In genomic region chr16:50102046-50102756, GRCh38 we compare ENCODE assay signal across 11 cellular contexts. TPM values are rescaled to one million over a fixed set of nuclear protein-coding genes. Genes with fewer than 3 reads are reported as not detected.
DNase-seq lines count a peak whose midpoint lies in the region; ATAC-seq and TF ChIP-seq lines count a peak whose summit lies in the region.
"Had no signal": no experiment of that assay in that cellular context is flagged by ENCODE, and none has a peak within 500 bp of the region (broad histone marks: within the 10 kb centered on the region; RNA-seq: fewer than 3 reads in every experiment).

No MANE protein-coding gene starts in this region.

- TF ChIP-seq CTCF in gastrocnemius medialis (IDR thresholded peaks at IDR 0.05 in 4 of 5, conservative IDR thresholded peaks at IDR 0.05 in 1 of 5) (no peak), glutamatergic neuron (IDR thresholded peaks at IDR 0.05; ENCODE audit: partially characterized antibody, unreplicated experiment) (no peak)

- H3K9me3 Mint-ChIP-seq in activated CD4-positive, alpha-beta T cell treated with anti-CD3 and anti-CD28 coated beads, Interleukin-2, amount 10 ng/mL, durations not matched to agents 7 days and 5 days = no peaks in the 10 kb centered on the region
- no peaks in the 10 kb centered on the region for H3K9me3 Mint-ChIP-seq in activated T-helper 1 cell treated with anti-CD3 and anti-CD28 coated beads, Interleukin-12 subunit alpha, Interleukin-12 subunit beta, Interleukin-2, Interleukin-4 antibody, amounts not matched to agents 30 ng/mL and 10 ng/mL and 1 ng/mL, durations not matched to agents 14 hours and 24 hours and 36 hours
- H3K9me3 Mint-ChIP-seq in glutamatergic neuron (ENCODE audit: unreplicated experiment) = no peaks in the 10 kb centered on the region

- peak overlapping the region; percentile 56 for H3K27ac Mint-ChIP-seq in activated CD4-positive, alpha-beta T cell treated with anti-CD3 and anti-CD28 coated beads, Interleukin-2, amount 10 ng/mL, durations not matched to agents 7 days and 5 days
- H3K27ac Mint-ChIP-seq in activated T-helper 1 cell treated with anti-CD3 and anti-CD28 coated beads, Interleukin-12 subunit alpha, Interleukin-12 subunit beta, Interleukin-2, Interleukin-4 antibody, amounts not matched to agents 30 ng/mL and 10 ng/mL and 1 ng/mL, durations not matched to agents 14 hours and 24 hours and 36 hours = peak overlapping the region; percentile 75
- H3K27ac Mint-ChIP-seq in glutamatergic neuron (ENCODE audit: unreplicated experiment) = no peak overlapping the region
- H3K27ac Mint-ChIP-seq: activated naive CD8-positive, alpha-beta T cell had no signal

- DNase-seq in activated CD4-positive, alpha-beta T cell treated with anti-CD3 and anti-CD28 coated beads, Interleukin-2, amount 10 ng/mL, durations not matched to agents 7 days and 5 days = no peak
- no peak for DNase-seq in activated CD4-positive, alpha-beta T cell treated with anti-CD3 and anti-CD28 coated beads, Interleukin-2, amount 50 U/mL, for 1 hour
- DNase-seq in activated T-helper 1 cell treated with anti-CD3 and anti-CD28 coated beads, Interleukin-12 subunit alpha, Interleukin-12 subunit beta, Interleukin-2, Interleukin-4 antibody, amounts not matched to agents 30 ng/mL and 10 ng/mL and 1 ng/mL, durations not matched to agents 14 hours and 24 hours and 36 hours (ENCODE audit: low spot score) = no peak
- DNase-seq in skeletal muscle cell (ENCODE audit: low read depth) = peak; percentile 40
- DNase-seq in gastrocnemius medialis = no peak
- DNase-seq in DMS 273 (lab: John Stamatoyannopoulos, UW; ENCODE audit: unreplicated experiment) = no peak
- no peak for DNase-seq in glutamatergic neuron

- H3K4me3 Mint-ChIP-seq in activated CD4-positive, alpha-beta T cell treated with anti-CD3 and anti-CD28 coated beads, Interleukin-2, amount 10 ng/mL, durations not matched to agents 7 days and 5 days = no peak overlapping the region
- no peak overlapping the region for H3K4me3 Mint-ChIP-seq in activated T-helper 1 cell treated with anti-CD3 and anti-CD28 coated beads, Interleukin-12 subunit alpha, Interleukin-12 subunit beta, Interleukin-2, Interleukin-4 antibody, amounts not matched to agents 30 ng/mL and 10 ng/mL and 1 ng/mL, durations not matched to agents 14 hours and 24 hours and 36 hours
- H3K4me3 Mint-ChIP-seq in glutamatergic neuron (ENCODE audit: unreplicated experiment) = no peak overlapping the region
- H3K4me3 Mint-ChIP-seq: activated naive CD8-positive, alpha-beta T cell had no signal

- H3K9me3 ChIP-seq in gastrocnemius medialis = no peaks in the 10 kb centered on the region
- H3K9me3 ChIP-seq: BLaER1 had no signal

- peaks cover 0 to 78% of the 10 kb centered on the region in 2 donors for H3K36me3 ChIP-seq in gastrocnemius medialis

- POLR2A ChIA-PET in activated CD4-positive, alpha-beta T cell treated with anti-CD3 and anti-CD28 coated beads, Interleukin-2, amount 10 ng/mL, durations not matched to agents 7 days and 5 days (lab: Charles Lee) = interaction anchor here (0.8 kb wide), 1 partner anchor 166 kb away, joined by 4 read pairs; no protein-coding TSS in a partner anchor

- CTCF ChIA-PET in activated CD4-positive, alpha-beta T cell treated with anti-CD3 and anti-CD28 coated beads, Interleukin-2, amount 10 ng/mL, durations not matched to agents 7 days and 5 days (lab: Charles Lee) = interaction anchor here (0.7 kb wide), 1 partner anchor 19 kb away, joined by 3 read pairs; no protein-coding TSS in a partner anchor

- H3K27me3 Mint-ChIP-seq in activated CD4-positive, alpha-beta T cell treated with anti-CD3 and anti-CD28 coated beads, Interleukin-2, amount 10 ng/mL, durations not matched to agents 7 days and 5 days = no peaks in the 10 kb centered on the region
- H3K27me3 Mint-ChIP-seq in activated T-helper 1 cell treated with anti-CD3 and anti-CD28 coated beads, Interleukin-12 subunit alpha, Interleukin-12 subunit beta, Interleukin-2, Interleukin-4 antibody, amounts not matched to agents 30 ng/mL and 10 ng/mL and 1 ng/mL, durations not matched to agents 14 hours and 24 hours and 36 hours (ENCODE audit: insufficient read depth) = no peaks in the 10 kb centered on the region
- no peaks in the 10 kb centered on the region for H3K27me3 Mint-ChIP-seq in glutamatergic neuron (ENCODE audit: unreplicated experiment)
- H3K27me3 Mint-ChIP-seq: activated naive CD8-positive, alpha-beta T cell had no signal

- H3K27ac ChIP-seq in gastrocnemius medialis = no peak overlapping the region
- H3K27ac ChIP-seq: BLaER1 had no signal

- ATAC-seq in HG02885 (IDR thresholded peaks at IDR 0.05; ENCODE audit: poor library complexity, unreplicated experiment) (peak; percentile 87), gastrocnemius medialis (no peak)
- ATAC-seq: Panc1 had no signal

- H3K4me1 Mint-ChIP-seq in activated CD4-positive, alpha-beta T cell treated with anti-CD3 and anti-CD28 coated beads, Interleukin-2, amount 10 ng/mL, durations not matched to agents 7 days and 5 days = peaks cover 9% of the 10 kb centered on the region
- H3K4me1 Mint-ChIP-seq in activated T-helper 1 cell treated with anti-CD3 and anti-CD28 coated beads, Interleukin-12 subunit alpha, Interleukin-12 subunit beta, Interleukin-2, Interleukin-4 antibody, amounts not matched to agents 30 ng/mL and 10 ng/mL and 1 ng/mL, durations not matched to agents 14 hours and 24 hours and 36 hours (ENCODE audit: low read depth) = peaks cover 18% of the 10 kb centered on the region
- H3K4me1 Mint-ChIP-seq in glutamatergic neuron (ENCODE audit: low read depth, unreplicated experiment) = no peaks in the 10 kb centered on the region

- H3K36me3 Mint-ChIP-seq in activated CD4-positive, alpha-beta T cell treated with anti-CD3 and anti-CD28 coated beads, Interleukin-2, amount 10 ng/mL, durations not matched to agents 7 days and 5 days (ENCODE audit: low read depth) = peaks cover 40% of the 10 kb centered on the region
- peaks cover 39% of the 10 kb centered on the region for H3K36me3 Mint-ChIP-seq in activated T-helper 1 cell treated with anti-CD3 and anti-CD28 coated beads, Interleukin-12 subunit alpha, Interleukin-12 subunit beta, Interleukin-2, Interleukin-4 antibody, amounts not matched to agents 30 ng/mL and 10 ng/mL and 1 ng/mL, durations not matched to agents 14 hours and 24 hours and 36 hours (ENCODE audit: low read depth)
- H3K36me3 Mint-ChIP-seq in glutamatergic neuron (ENCODE audit: unreplicated experiment) = no peaks in the 10 kb centered on the region

- H3K4me1 ChIP-seq in gastrocnemius medialis = no peaks in the 10 kb centered on the region
- H3K4me1 ChIP-seq: BLaER1 had no signal

- no peaks in the 10 kb centered on the region for H3K27me3 ChIP-seq in gastrocnemius medialis
- H3K27me3 ChIP-seq: BLaER1 had no signal

- intact Hi-C loops in activated T-helper 1 cell treated with anti-CD3 and anti-CD28 coated beads, Interleukin-12 subunit alpha, Interleukin-12 subunit beta, Interleukin-2, Interleukin-4 antibody, amounts not matched to agents 30 ng/mL and 10 ng/mL and 1 ng/mL, durations not matched to agents 14 hours and 24 hours and 36 hours (cut with micrococcal nuclease) = loop anchor here (1.0 kb wide), 2 partner anchors 19 to 50 kb away; no protein-coding TSS in a partner anchor
- intact Hi-C loops in gastrocnemius medialis (cut with DNase I; ENCODE audit: low total_unique reads) = no loop called here

- no peak for TF ChIP-seq POLR2A in gastrocnemius medialis (IDR thresholded peaks at IDR 0.05)

- H3K4me3 ChIP-seq in skeletal muscle cell (ENCODE audit: low read depth, low read length) = no peak overlapping the region
- no peak overlapping the region for H3K4me3 ChIP-seq in gastrocnemius medialis
- H3K4me3 ChIP-seq: BLaER1 had no signal

- in situ Hi-C loops in gastrocnemius medialis (cut with MboI; ENCODE audit: low sequenced_read_pairs in 4 of 4) = no loop called here

RNA-seq across cellular contexts. Expression of gene HEATR3, which starts 36.4 kb away (rescaled TPM):
- 10 to 100 TPM; 21.5 to 21.6 TPM for total RNA-seq in activated CD4-positive, alpha-beta T cell treated with anti-CD3 and anti-CD28 coated beads, Interleukin-2, amount 10 ng/mL, durations not matched to agents 7 days and 5 days
- 29.1 and 30.7 TPM in 2 replicates for total RNA-seq in activated T-helper 1 cell treated with anti-CD3 and anti-CD28 coated beads, Interleukin-12 subunit alpha, Interleukin-12 subunit beta, Interleukin-2, Interleukin-4 antibody, amounts not matched to agents 30 ng/mL and 10 ng/mL and 1 ng/mL, durations not matched to agents 14 hours and 24 hours and 36 hours
- total RNA-seq in gastrocnemius medialis (10 to 100 TPM; 13.1 to 25.8 (median 14.2) TPM), glutamatergic neuron (ENCODE audit: unreplicated experiment) (27.9 TPM)

RNA-seq across cellular contexts. Expression of gene TENT4B, which starts 50.9 kb away (rescaled TPM):
- total RNA-seq in activated CD4-positive, alpha-beta T cell treated with anti-CD3 and anti-CD28 coated beads, Interleukin-2, amount 10 ng/mL, durations not matched to agents 7 days and 5 days = 10 to 100 TPM; 20.4 to 21.4 TPM
- 19.8 and 20.0 TPM in 2 replicates for total RNA-seq in activated T-helper 1 cell treated with anti-CD3 and anti-CD28 coated beads, Interleukin-12 subunit alpha, Interleukin-12 subunit beta, Interleukin-2, Interleukin-4 antibody, amounts not matched to agents 30 ng/mL and 10 ng/mL and 1 ng/mL, durations not matched to agents 14 hours and 24 hours and 36 hours
- total RNA-seq in gastrocnemius medialis = 10 to 100 TPM in 1 of 4 donors, 1 to 10 TPM in 3; 5.7 to 12.2 (median 7.0) TPM
- 9.5 TPM for total RNA-seq in glutamatergic neuron (ENCODE audit: unreplicated experiment)
